ENCODE assay signal across 13 cellular contexts in the genomic region with DNA sequence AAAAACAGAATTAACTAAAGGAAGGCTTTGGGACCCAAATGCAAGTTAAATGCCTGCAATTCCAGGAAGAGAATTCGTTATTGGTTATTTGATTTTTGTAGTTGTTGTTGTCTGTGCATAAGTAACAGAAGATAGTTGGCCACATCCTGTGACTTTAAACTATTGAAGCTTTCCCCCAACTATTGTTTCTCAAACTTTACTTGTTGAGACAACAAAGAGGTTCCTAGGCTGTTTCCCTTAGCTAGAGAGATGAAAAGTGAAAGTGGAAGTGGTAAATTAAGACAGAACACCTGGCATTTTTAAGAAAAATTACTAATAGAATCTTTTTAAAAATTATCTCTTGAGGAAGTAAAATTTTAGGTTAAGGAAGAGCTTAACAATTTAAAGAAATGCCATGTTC.
DNase-seq lines count a peak whose midpoint lies in the region; ATAC-seq and TF ChIP-seq lines count a peak whose summit lies in the region.
"Had no signal": no experiment of that assay in that cellular context is flagged by ENCODE, and none has a peak within 500 bp of the region (broad histone marks: within the 10 kb centered on the region; RNA-seq: fewer than 3 reads in every experiment).

No MANE protein-coding gene starts in this region.

- DNase-seq in GM10266 (ENCODE audit: extremely low spot score) (peak; percentile 3), MCF 10A (ENCODE audit: unreplicated experiment) (no peak), dedifferentiated amniotic fluid mesenchymal stem cell (ENCODE audit: extremely low spot score) (no peak)
- DNase-seq in stimulated activated CD4-positive, alpha-beta T cell treated with anti-CD3 and anti-CD28 coated beads, Interleukin-4, amount 100 ng/mL, for 24 hours, result no peak
- no peak for DNase-seq in naive thymus-derived CD8-positive, alpha-beta T cell
- DNase-seq: activated effector memory CD4-positive, alpha-beta T cell treated with Interleukin-2 at 50 U/mL for 16 hours; NCI-H510A; pancreas; stimulated activated naive CD8-positive, alpha-beta T cell treated with anti-CD3 and anti-CD28 coated beads, Interleukin-15, Interleukin-2, amounts not matched to agents 100 U/mL and 50 U/mL, for 24 hours had no signal

- H3K4me1 Mint-ChIP-seq in MCF 10A (ENCODE audit: insufficient read depth, unreplicated experiment), result no peaks in the 10 kb centered on the region
- no peaks in the 10 kb centered on the region for H3K4me1 Mint-ChIP-seq in naive thymus-derived CD8-positive, alpha-beta T cell

- no peak overlapping the region for H3K27ac Mint-ChIP-seq in MCF 10A (ENCODE audit: low read depth, unreplicated experiment)
- H3K27ac Mint-ChIP-seq in naive thymus-derived CD8-positive, alpha-beta T cell, result no peak overlapping the region

- ATAC-seq in GM19395 (IDR thresholded peaks at IDR 0.05; ENCODE audit: unreplicated experiment) (peak; percentile 90), HG02678 (IDR thresholded peaks at IDR 0.05; ENCODE audit: unreplicated experiment) (peak; percentile 85), HG03354 (IDR thresholded peaks at IDR 0.05; ENCODE audit: poor library complexity, severe bottlenecking, unreplicated experiment) (peak; percentile 93)
- ATAC-seq in naive thymus-derived CD8-positive, alpha-beta T cell, result no peak
- ATAC-seq: HCT116; pancreas; stimulated activated naive CD8-positive, alpha-beta T cell treated with anti-CD3 and anti-CD28 coated beads, Interleukin-15, Interleukin-2, amounts not matched to agents 100 U/mL and 50 U/mL, for 24 hours had no signal

- H3K4me3 Mint-ChIP-seq in MCF 10A (ENCODE audit: unreplicated experiment), result no peak overlapping the region
- H3K4me3 Mint-ChIP-seq in naive thymus-derived CD8-positive, alpha-beta T cell, result no peak overlapping the region

- intact Hi-C loops in MCF 10A (cut with micrococcal nuclease), result no loop called here

- no peaks in the 10 kb centered on the region for H3K27me3 Mint-ChIP-seq in MCF 10A (ENCODE audit: insufficient read depth, unreplicated experiment)
- no peaks in the 10 kb centered on the region for H3K27me3 Mint-ChIP-seq in naive thymus-derived CD8-positive, alpha-beta T cell

- H3K9me3 Mint-ChIP-seq in MCF 10A (ENCODE audit: unreplicated experiment), result no peaks in the 10 kb centered on the region
- H3K9me3 Mint-ChIP-seq in naive thymus-derived CD8-positive, alpha-beta T cell, result peaks cover 0 to 2% (median 0%) of the 10 kb centered on the region in 9 donors

- no peaks in the 10 kb centered on the region for H3K36me3 Mint-ChIP-seq in MCF 10A (ENCODE audit: insufficient read depth, unreplicated experiment)
- H3K36me3 Mint-ChIP-seq in naive thymus-derived CD8-positive, alpha-beta T cell, result no peaks in the 10 kb centered on the region

- BruUV-seq in MCF 10A (replicated peaks; lab: Mats Ljungman, UMichigan), result no TSS peak

- CTCF ChIA-PET in MCF 10A (lab: Yijun Ruan, JAX), result interaction anchor here (0.6 to 10.4 kb wide), 7 partner anchors 9 to 460 kb away, joined by 3 to 92 read pairs (median 4); no protein-coding TSS in a partner anchor

- TF ChIP-seq CTCF in GM10266 (IDR thresholded peaks at IDR 0.05; ENCODE audit: control insufficient read depth, insufficient read depth, low read depth, missing control alignments) (no peak), MCF 10A (IDR thresholded peaks at IDR 0.05; ENCODE audit: unreplicated experiment) (no peak)

- POLR2A ChIA-PET in MCF 10A (lab: Yijun Ruan, JAX), result no interaction called here
- POLR2A ChIA-PET in naive thymus-derived CD8-positive, alpha-beta T cell (lab: Charles Lee), result no interaction called here

Comparison
In these comparisons a context has a peak if more than half of its experiments do, and no peak if none do; other contexts are left out.
1. ATAC-seq: peak in GM19395 (single experiment), HG02678 (single experiment) and HG03354 (single experiment); none in naive thymus-derived CD8-positive, alpha-beta T cell (0 of 2).